ENCODE assay signal across 8 cellular contexts in the genomic region with DNA sequence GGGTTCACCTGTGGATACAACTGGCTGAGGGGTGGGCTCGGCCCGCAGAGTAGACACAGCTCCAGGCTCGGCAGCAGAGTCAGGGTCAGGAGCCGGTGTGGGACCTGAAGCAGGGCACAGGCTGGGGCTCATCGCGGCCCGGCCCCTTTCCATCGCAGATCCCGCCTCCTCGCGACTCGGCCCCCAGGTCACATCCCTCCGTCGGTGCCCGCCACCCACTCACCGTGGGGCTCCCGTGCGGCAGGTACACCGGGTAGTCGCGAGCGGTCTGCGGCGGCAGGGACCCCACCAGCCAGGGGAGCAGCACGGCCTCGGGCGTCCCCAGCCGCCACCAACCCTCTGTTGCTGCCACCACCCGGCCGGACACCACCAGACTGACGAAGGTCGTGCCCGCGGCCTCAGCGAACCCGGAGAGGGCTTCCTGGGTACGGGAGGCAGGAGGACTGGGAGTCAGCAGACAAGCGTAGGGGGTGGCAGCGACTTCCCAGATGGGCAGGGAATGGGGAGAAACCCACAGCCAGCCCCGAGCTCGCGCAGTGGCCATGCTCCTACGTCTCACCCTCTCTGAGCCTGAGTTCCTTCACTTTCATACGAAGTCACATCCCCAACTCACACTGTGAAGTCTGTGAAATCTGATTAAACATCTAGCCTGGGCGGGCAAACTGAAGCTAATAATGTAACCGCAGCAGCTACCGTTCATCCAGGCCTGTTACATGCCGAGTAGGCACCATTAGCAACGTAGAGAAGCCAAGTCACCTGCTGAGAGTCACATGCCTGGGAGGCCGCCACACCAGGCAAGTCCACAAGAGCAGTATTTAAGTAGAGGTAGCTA. TPM values are rescaled to one million over a fixed set of nuclear protein-coding genes. Genes with fewer than 3 reads are reported as not detected.
DNase-seq lines count a peak whose midpoint lies in the region; ATAC-seq and TF ChIP-seq lines count a peak whose summit lies in the region.

No MANE protein-coding gene starts in this region.

- no peaks in the 10 kb centered on the region for H3K27me3 Mint-ChIP-seq in activated CD8-positive, alpha-beta T cell treated with anti-CD3 and anti-CD28 coated beads for 36 hours

- H3K79me2 ChIP-seq in MM.1S (ENCODE audit: low read length): no peaks in the 10 kb centered on the region

- POLR2A ChIA-PET in activated CD8-positive, alpha-beta T cell treated with anti-CD3 and anti-CD28 coated beads for 36 hours (lab: Charles Lee): interaction anchor here (1.0 to 1.8 kb wide), 4 partner anchors 9 to 120 kb away, joined by 3 to 7 read pairs (median 3); a partner anchor contains a TSS

- H3K9me3 ChIP-seq in BLaER1 treated with 17β-estradiol and CSF1 and Interleukin-3, amounts not matched to agents 10 nM and 100 nM (replicated peaks in 1 of 11): no peaks in the 10 kb centered on the region
- no peaks in the 10 kb centered on the region for H3K9me3 ChIP-seq in MM.1S (replicated peaks; ENCODE audit: insufficient read depth, low read length)
- H3K9me3 ChIP-seq in mucosa of descending colon: no peaks in the 10 kb centered on the region

- H3K36me3 Mint-ChIP-seq in activated CD8-positive, alpha-beta T cell treated with anti-CD3 and anti-CD28 coated beads for 36 hours (ENCODE audit: low read depth): peaks cover 15% of the 10 kb centered on the region

- CTCF ChIA-PET in activated CD8-positive, alpha-beta T cell treated with anti-CD3 and anti-CD28 coated beads for 36 hours (lab: Charles Lee): interaction anchor here (0.9 to 1.1 kb wide), 4 partner anchors 9 to 92 kb away, joined by 3 to 5 read pairs (median 4); a partner anchor contains a TSS

- peak; percentile 39 for TF ChIP-seq CTCF in MM.1S (IDR thresholded peaks at IDR 0.05; ENCODE audit: low read length)
- TF ChIP-seq CTCF in activated CD8-positive, alpha-beta T cell treated with anti-CD3 and anti-CD28 coated beads for 36 hours (IDR thresholded peaks at IDR 0.05): no peak
- TF ChIP-seq CTCF in epithelial cell of esophagus (IDR thresholded peaks at IDR 0.05; ENCODE audit: insufficient read depth, low read depth, low read length, missing control alignments): no peak
- no peak for TF ChIP-seq CTCF in mucosa of descending colon (IDR thresholded peaks at IDR 0.05)

- H3K27ac ChIP-seq in BLaER1 treated with 17β-estradiol and CSF1 and Interleukin-3, amounts not matched to agents 10 nM and 100 nM: no peak overlapping the region
- H3K27ac ChIP-seq in MM.1S (ENCODE audit: low read length): peak overlapping the region; percentile 74

- H3K9me3 Mint-ChIP-seq in activated CD8-positive, alpha-beta T cell treated with anti-CD3 and anti-CD28 coated beads for 36 hours: no peaks in the 10 kb centered on the region

- no peak overlapping the region for H3K4me3 ChIP-seq in BLaER1 treated with 17β-estradiol and CSF1 and Interleukin-3, amounts not matched to agents 10 nM and 100 nM
- H3K4me3 ChIP-seq in MM.1S (ENCODE audit: low read length) (peak overlapping the region; percentile 84), epithelial cell of esophagus (ENCODE audit: low read length) (peak overlapping the region; percentile 53), mucosa of descending colon (peak overlapping the region; percentile 34)

- H3F3A ChIP-seq in MM.1S (ENCODE audit: insufficient read depth, low read length): peaks cover 11% of the 10 kb centered on the region; the same call in 1 of the 2 replicates

- peaks cover 0 to 13% (median 0%) of the 10 kb centered on the region in 11 experiments; a peak in 2 of 22 replicates for H4K20me1 ChIP-seq in BLaER1 treated with 17β-estradiol and CSF1 and Interleukin-3, amounts not matched to agents 10 nM and 100 nM
- no peaks in the 10 kb centered on the region for H4K20me1 ChIP-seq in MM.1S (ENCODE audit: insufficient read depth, low read length)

- peak overlapping the region; percentile 68 for H2AFZ ChIP-seq in MM.1S (ENCODE audit: low read length)

- peak overlapping the region; percentile 73 for H3K4me3 Mint-ChIP-seq in activated CD8-positive, alpha-beta T cell treated with anti-CD3 and anti-CD28 coated beads for 36 hours

- peaks cover 17 to 30% (median 22%) of the 10 kb centered on the region in 11 experiments; a peak in 21 of 22 replicates for H3K36me3 ChIP-seq in BLaER1 treated with 17β-estradiol and CSF1 and Interleukin-3, amounts not matched to agents 10 nM and 100 nM
- H3K36me3 ChIP-seq in MM.1S (replicated peaks; ENCODE audit: insufficient read depth, low read length) (no peaks in the 10 kb centered on the region), mucosa of descending colon (ENCODE audit: low read depth) (peaks cover 6% of the 10 kb centered on the region)

- peaks cover 33 to 43% (median 38%) of the 10 kb centered on the region in 10 experiments for H3K4me1 ChIP-seq in BLaER1 treated with 17β-estradiol and CSF1 and Interleukin-3, amounts not matched to agents 10 nM and 100 nM
- H3K4me1 ChIP-seq in MM.1S (ENCODE audit: low read length): peaks cover 14% of the 10 kb centered on the region
- H3K4me1 ChIP-seq in mucosa of descending colon (ENCODE audit: low read depth): peaks cover 16% of the 10 kb centered on the region

- peak overlapping the region in 10 of 11 experiments; percentile 11 to 79 (median 29); a peak in 15 of 22 replicates for H3K4me2 ChIP-seq in BLaER1 treated with 17β-estradiol and CSF1 and Interleukin-3, amounts not matched to agents 10 nM and 100 nM
- peak overlapping the region; percentile 92 for H3K4me2 ChIP-seq in MM.1S (ENCODE audit: low read depth, low read length)

- peak overlapping the region; percentile 63 for H3K27ac Mint-ChIP-seq in activated CD8-positive, alpha-beta T cell treated with anti-CD3 and anti-CD28 coated beads for 36 hours

- intact Hi-C loops in activated CD8-positive, alpha-beta T cell treated with anti-CD3 and anti-CD28 coated beads for 36 hours (cut with micrococcal nuclease): no loop called here
- intact Hi-C loops in mucosa of descending colon (cut with DNase I, micrococcal nuclease): no loop called here

- H3K9ac ChIP-seq in BLaER1 treated with 17β-estradiol and CSF1 and Interleukin-3, amounts not matched to agents 10 nM and 100 nM: 0 out of 22 replicates have a peak overlapping the region, but pooled peaks of 2 of the 11 experiments have one; percentile 10 to 19
- H3K9ac ChIP-seq in MM.1S (ENCODE audit: low read length): peak overlapping the region; percentile 71

- no peaks in the 10 kb centered on the region for H3K9me2 ChIP-seq in MM.1S (replicated peaks; ENCODE audit: insufficient read depth, low read length)

- peaks cover 33% of the 10 kb centered on the region for H3K4me1 Mint-ChIP-seq in activated CD8-positive, alpha-beta T cell treated with anti-CD3 and anti-CD28 coated beads for 36 hours (ENCODE audit: low read depth)

- no peaks in the 10 kb centered on the region for H3K27me3 ChIP-seq in BLaER1 treated with 17β-estradiol and CSF1 and Interleukin-3, amounts not matched to agents 10 nM and 100 nM
- H3K27me3 ChIP-seq in MM.1S (replicated peaks; ENCODE audit: insufficient read depth, low read length): no peaks in the 10 kb centered on the region

- ATAC-seq in activated CD8-positive, alpha-beta T cell treated with anti-CD3 and anti-CD28 coated beads for 36 hours: peak; percentile 29
- peak; percentile 49 for ATAC-seq in mucosa of descending colon
- ATAC-seq in stimulated activated naive CD8-positive, alpha-beta T cell treated with anti-CD3 and anti-CD28 coated beads, Interleukin-15, Interleukin-2, amounts not matched to agents 100 U/mL and 50 U/mL, for 24 hours: no peak

- DNase-seq in MM.1S: peak; percentile 54
- DNase-seq in activated CD8-positive, alpha-beta T cell treated with anti-CD3 and anti-CD28 coated beads for 36 hours: peak; percentile 54
- DNase-seq in epithelial cell of esophagus (ENCODE audit: low read depth): no peak
- DNase-seq in mucosa of descending colon: peak; percentile 51 to 78 (median 74)
- peak; percentile 45 for DNase-seq in stimulated activated naive CD8-positive, alpha-beta T cell treated with anti-CD3 and anti-CD28 coated beads, Interleukin-15, Interleukin-2, amounts not matched to agents 100 U/mL and 50 U/mL, for 24 hours
- no peak for DNase-seq in NCI-H446 treated with DMSO at 0.1 percent for 48 hours (lab: John Stamatoyannopoulos, UW)
- DNase-seq in NCI-H524 (lab: John Stamatoyannopoulos, UW): no peak

RNA-seq across cellular contexts. Expression of a gene that starts 3.7 kb away (rescaled TPM):
- 10 to 100 TPM; 23.5 to 24.1 TPM for total RNA-seq in activated CD8-positive, alpha-beta T cell treated with anti-CD3 and anti-CD28 coated beads for 36 hours
- 10 to 100 TPM in 2 of 3 donors, 1 to 10 TPM in 1; 6.6 to 21.0 (median 11.9) TPM for total RNA-seq in mucosa of descending colon

RNA-seq across cellular contexts. Expression of a gene that starts 8.7 kb away (rescaled TPM):
- 10 to 100 TPM; 35.7 to 38.7 TPM for total RNA-seq in activated CD8-positive, alpha-beta T cell treated with anti-CD3 and anti-CD28 coated beads for 36 hours
- total RNA-seq in mucosa of descending colon: 10 to 100 TPM; 54.7 to 57.4 (median 55.2) TPM

RNA-seq across cellular contexts. Expression of a gene that starts 41.6 kb away (rescaled TPM):
- total RNA-seq in activated CD8-positive, alpha-beta T cell treated with anti-CD3 and anti-CD28 coated beads for 36 hours: 10 to 100 TPM; 87.4 to 88.5 TPM
- total RNA-seq in mucosa of descending colon: 100 to 1,000 TPM in 2 of 3 donors, 10 to 100 TPM in 1; 92.8 to 171 (median 107) TPM

RNA-seq across cellular contexts. Expression of a gene that starts 42.6 kb away (rescaled TPM):
- 10 to 100 TPM; 83.4 to 84.5 TPM for total RNA-seq in activated CD8-positive, alpha-beta T cell treated with anti-CD3 and anti-CD28 coated beads for 36 hours
- 10 to 100 TPM; 73.6 to 84.8 (median 82.5) TPM for total RNA-seq in mucosa of descending colon

RNA-seq across cellular contexts. Expression of a gene that starts 46.3 kb away (rescaled TPM):
- under 1 TPM; 0.50 to 0.81 TPM for total RNA-seq in activated CD8-positive, alpha-beta T cell treated with anti-CD3 and anti-CD28 coated beads for 36 hours
- under 1 TPM in 1 of 3 donors, not detected in 2; 0.35 TPM for total RNA-seq in mucosa of descending colon

Comparison
In these comparisons a context has a peak if more than half of its experiments do, and no peak if none do; other contexts are left out.
1. H3K4me3 ChIP-seq: peak in MM.1S (single experiment), epithelial cell of esophagus (single experiment) and mucosa of descending colon (single experiment); none in BLaER1 treated with 17β-estradiol and CSF1 and Interleukin-3, amounts not matched to agents 10 nM and 100 nM (0 of 10).
2. DNase-seq: peak in MM.1S (single experiment), activated CD8-positive, alpha-beta T cell treated with anti-CD3 and anti-CD28 coated beads for 36 hours (single experiment), mucosa of descending colon (3 of 3) and stimulated activated naive CD8-positive, alpha-beta T cell treated with anti-CD3 and anti-CD28 coated beads, Interleukin-15, Interleukin-2, amounts not matched to agents 100 U/mL and 50 U/mL, for 24 hours (single experiment); none in epithelial cell of esophagus (single experiment), NCI-H446 treated with DMSO at 0.1 percent for 48 hours (single experiment) and NCI-H524 (0 of 2).